In the genomic region with DNA sequence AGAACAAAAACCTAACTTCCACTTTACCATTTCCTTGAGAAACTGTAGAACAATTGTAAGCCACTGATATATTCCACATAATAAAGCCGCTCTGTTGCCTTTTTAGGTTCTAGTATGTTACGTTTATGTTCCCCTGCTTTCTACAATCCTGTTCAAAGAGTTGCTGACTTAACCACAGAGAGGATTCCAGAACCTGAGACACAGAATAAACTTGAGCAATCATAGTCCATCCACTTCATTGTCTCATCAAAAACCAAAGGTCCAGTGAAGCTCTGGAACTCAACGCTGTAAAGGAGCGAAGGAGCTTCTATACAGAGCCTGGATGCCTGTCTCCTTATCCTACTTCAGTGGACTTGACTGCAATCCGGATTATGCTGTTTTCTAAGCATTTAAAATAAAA, we compare ENCODE assay signal across 21 cellular contexts. TPM values are rescaled to one million over a fixed set of nuclear protein-coding genes. Genes with fewer than 3 reads are reported as not detected.
DNase-seq lines count a peak whose midpoint lies in the region; ATAC-seq, FAIRE-seq and TF ChIP-seq lines count a peak whose summit lies in the region.
"Had no signal": no experiment of that assay in that cellular context is flagged by ENCODE, and none has a peak within 500 bp of the region (broad histone marks: within the 10 kb centered on the region; RNA-seq: fewer than 3 reads in every experiment).

No MANE protein-coding gene starts in this region.

- H3K27me3 ChIP-seq in IMR-90 (ENCODE audit: control insufficient read depth, insufficient read depth, low read length) (no peaks in the 10 kb centered on the region), breast epithelium (no peaks in the 10 kb centered on the region), keratinocyte (ENCODE audit: control insufficient read depth, extremely low read depth, insufficient read depth, low read length) (no peaks in the 10 kb centered on the region), skeletal muscle tissue (ENCODE audit: control insufficient read depth in 3 of 3, insufficient read depth in 3 of 3, low read length in 3 of 3) (no peaks in the 10 kb centered on the region)
- H3K27me3 ChIP-seq: heart left ventricle, pancreas had no signal

- H2AFZ ChIP-seq in IMR-90 (replicated peaks; ENCODE audit: low read length, poor library complexity) = no peak overlapping the region
- H2AFZ ChIP-seq in keratinocyte (ENCODE audit: control insufficient read depth, low read length) = no peak overlapping the region

- peak overlapping the region; percentile 66 to 71 for H4K8ac ChIP-seq in IMR-90 (ENCODE audit: low read depth in 2 of 2, low read length in 2 of 2)

- peaks cover 9% of the 10 kb centered on the region for H3K27me3 Mint-ChIP-seq in stimulated activated memory B cell treated with anti-CD40 and anti-IgM and Interleukin-4, amounts not matched to agents 10 μg/mL and 1 μg/mL and 100 μg/mL, for 72 hours
- peaks cover 29 to 41% of the 10 kb centered on the region in 2 donors for H3K27me3 Mint-ChIP-seq in T-cell
- H3K27me3 Mint-ChIP-seq in activated naive CD8-positive, alpha-beta T cell treated with anti-CD3 and anti-CD28 coated beads for 36 hours = peaks cover 41% of the 10 kb centered on the region

- in situ Hi-C loops in IMR-90 (cut with MboI; ENCODE audit: low sequenced_read_pairs) = loop anchor here (25.0 kb wide), 1 partner anchor 431 kb away; no protein-coding TSS in a partner anchor

- peak overlapping the region; percentile 57 for H3K23ac ChIP-seq in IMR-90 (ENCODE audit: low read depth, low read length)

- H3K14ac ChIP-seq in IMR-90 (replicated peaks; ENCODE audit: low read depth, low read length) = peak overlapping the region; percentile 10

- H3K36me3 Mint-ChIP-seq in stimulated activated memory B cell treated with anti-CD40 and anti-IgM and Interleukin-4, amounts not matched to agents 10 μg/mL and 1 μg/mL and 100 μg/mL, for 72 hours = no peaks in the 10 kb centered on the region
- H3K36me3 Mint-ChIP-seq in T-cell = no peaks in the 10 kb centered on the region
- H3K36me3 Mint-ChIP-seq in activated naive CD8-positive, alpha-beta T cell treated with anti-CD3 and anti-CD28 coated beads for 36 hours = no peaks in the 10 kb centered on the region
- H3K36me3 Mint-ChIP-seq: activated naive CD8-positive, alpha-beta T cell had no signal

- H3K4me2 ChIP-seq in IMR-90 (ENCODE audit: low read depth, low read length) (peak overlapping the region; percentile 57; the same call in 1 of the 2 replicates), keratinocyte (ENCODE audit: control insufficient read depth, extremely low read depth, insufficient read depth, low read depth, low read length) (peak overlapping the region; percentile 72)

- TF ChIP-seq POLR2A in IMR-90 (IDR thresholded peaks at IDR 0.05; ENCODE audit: low read depth, low read length) (no peak), breast epithelium (IDR thresholded peaks at IDR 0.05) (no peak)

- intact Hi-C loops in IMR-90 (cut with micrococcal nuclease) (no loop called here), breast epithelium (cut with DNase I; ENCODE audit: low total_unique reads) (no loop called here)

- no CpG with 5 or more reads among the region's 5 CpGs for WGBS in IMR-90 (ENCODE audit: extremely low coverage in 2 of 2, insufficient read length in 1 of 2), 2 experiments

- H3K36me3 ChIP-seq in IMR-90 (ENCODE audit: control insufficient read depth, insufficient read depth, low read length) (peaks cover 11% of the 10 kb centered on the region; the same call in 1 of the 2 replicates), breast epithelium (no peaks in the 10 kb centered on the region), keratinocyte (ENCODE audit: control insufficient read depth in 2 of 2, extremely low read depth in 1 of 2, insufficient read depth in 2 of 2, low read length in 2 of 2) (peaks cover 0 to 2% of the 10 kb centered on the region in 2 experiments), skeletal muscle tissue (ENCODE audit: control insufficient read depth in 3 of 3, insufficient read depth in 3 of 3, low read length in 3 of 3) (no peaks in the 10 kb centered on the region)
- H3K36me3 ChIP-seq: heart left ventricle, pancreas had no signal

- no peak overlapping the region for H3K27ac Mint-ChIP-seq in stimulated activated memory B cell treated with anti-CD40 and anti-IgM and Interleukin-4, amounts not matched to agents 10 μg/mL and 1 μg/mL and 100 μg/mL, for 72 hours
- no peak overlapping the region for H3K27ac Mint-ChIP-seq in T-cell
- no peak overlapping the region for H3K27ac Mint-ChIP-seq in activated naive CD8-positive, alpha-beta T cell treated with anti-CD3 and anti-CD28 coated beads for 36 hours
- H3K27ac Mint-ChIP-seq: activated CD4-positive, alpha-beta T cell treated with anti-CD3 and anti-CD28 coated beads, Interleukin-2, amount 10 ng/mL, durations not matched to agents 24 days and 14 days; activated naive CD8-positive, alpha-beta T cell; B cell; stimulated activated naive CD8-positive, alpha-beta T cell treated with anti-CD3 and anti-CD28 coated beads, Interleukin-15, Interleukin-2, amounts not matched to agents 100 ng/mL and 50 ng/mL, for 24 hours had no signal

- peak overlapping the region; percentile 57 for H2BK120ac ChIP-seq in IMR-90 (ENCODE audit: low read depth, low read length)

- CTCF ChIA-PET in IMR-90 (lab: Yijun Ruan, JAX) = no interaction called here
- CTCF ChIA-PET in T-cell (lab: Charles Lee) = no interaction called here

- H4K20me1 ChIP-seq in IMR-90 (ENCODE audit: insufficient read depth, low read length) (peaks cover 3% of the 10 kb centered on the region; the same call in 1 of the 2 replicates), keratinocyte (ENCODE audit: control insufficient read depth, extremely low read depth, insufficient read depth, low read length) (no peaks in the 10 kb centered on the region)

- no peak overlapping the region for H3K4me3 Mint-ChIP-seq in stimulated activated memory B cell treated with anti-CD40 and anti-IgM and Interleukin-4, amounts not matched to agents 10 μg/mL and 1 μg/mL and 100 μg/mL, for 72 hours
- no peak overlapping the region for H3K4me3 Mint-ChIP-seq in T-cell
- H3K4me3 Mint-ChIP-seq in activated naive CD8-positive, alpha-beta T cell treated with anti-CD3 and anti-CD28 coated beads for 36 hours = no peak overlapping the region
- H3K4me3 Mint-ChIP-seq: activated CD4-positive, alpha-beta T cell treated with anti-CD3 and anti-CD28 coated beads, Interleukin-2, amount 10 ng/mL, durations not matched to agents 24 days and 14 days; activated naive CD8-positive, alpha-beta T cell; B cell; stimulated activated naive CD8-positive, alpha-beta T cell treated with anti-CD3 and anti-CD28 coated beads, Interleukin-15, Interleukin-2, amounts not matched to agents 100 ng/mL and 50 ng/mL, for 24 hours had no signal

- H3K4me3 ChIP-seq in IMR-90 (ENCODE audit: insufficient read depth, low read depth, low read length) (no peak overlapping the region), breast epithelium (no peak overlapping the region), keratinocyte (ENCODE audit: control insufficient read depth in 2 of 3, extremely low read depth in 1 of 3, insufficient read depth in 2 of 3, low read depth in 1 of 3, low read length in 3 of 3) (peak overlapping the region in 2 of 3 experiments; percentile 17 to 22), skeletal muscle tissue (ENCODE audit: low read length in 3 of 3) (no peak overlapping the region)
- H3K4me3 ChIP-seq: heart left ventricle, pancreas had no signal

- H2BK5ac ChIP-seq in IMR-90 (ENCODE audit: low read depth, low read length, poor library complexity, severe bottlenecking) = peak overlapping the region; percentile 90

- H3K4me1 Mint-ChIP-seq in stimulated activated memory B cell treated with anti-CD40 and anti-IgM and Interleukin-4, amounts not matched to agents 10 μg/mL and 1 μg/mL and 100 μg/mL, for 72 hours = peaks cover 9% of the 10 kb centered on the region
- H3K4me1 Mint-ChIP-seq in T-cell = peaks cover 11 to 13% (median 12%) of the 10 kb centered on the region in 3 donors
- peaks cover 9% of the 10 kb centered on the region for H3K4me1 Mint-ChIP-seq in activated naive CD8-positive, alpha-beta T cell treated with anti-CD3 and anti-CD28 coated beads for 36 hours

- H4K5ac ChIP-seq in IMR-90 (ENCODE audit: low read depth, low read length) = peak overlapping the region; percentile 49; the same call in 1 of the 2 replicates

- POLR2A ChIA-PET in IMR-90 (lab: Charles Lee; ENCODE audit: unreplicated experiment) (no interaction called here), T-cell (lab: Charles Lee) (no interaction called here)

- no peak for TF ChIP-seq RAD21 in IMR-90 (IDR thresholded peaks at IDR 0.05; ENCODE audit: low read length)

- H3K9ac ChIP-seq in IMR-90 (ENCODE audit: low read depth, low read length) (no peak overlapping the region), keratinocyte (ENCODE audit: control insufficient read depth, extremely low read depth, insufficient read depth, low read length) (peak overlapping the region; percentile 61), skeletal muscle tissue (ENCODE audit: low read depth in 1 of 3, low read length in 3 of 3) (no peak overlapping the region)

- BruUV-seq in IMR-90 (replicated peaks; lab: Mats Ljungman, UMichigan) = no TSS peak

- peak overlapping the region; percentile 66 for H3K27ac ChIP-seq in IMR-90 (ENCODE audit: insufficient read depth, low read length)
- peak overlapping the region; percentile 84 to 89 for H3K27ac ChIP-seq in breast epithelium
- peak overlapping the region; percentile 98 for H3K27ac ChIP-seq in keratinocyte (ENCODE audit: control insufficient read depth, insufficient read depth, low read length)
- peak overlapping the region; percentile 66 for H3K27ac ChIP-seq in skeletal muscle tissue (ENCODE audit: low read depth, low read length)

- ATAC-seq in IMR-90 (ENCODE audit: low read depth) = no peak
- no peak for ATAC-seq in GM19023 (IDR thresholded peaks at IDR 0.05; ENCODE audit: unreplicated experiment)
- no peak for ATAC-seq in stimulated activated memory B cell treated with anti-CD40 and anti-IgM and Interleukin-4, amounts not matched to agents 10 μg/mL and 1 μg/mL and 100 μg/mL, for 72 hours
- no peak for ATAC-seq in T-cell (replicated peaks in 1 of 4)
- ATAC-seq: heart left ventricle, pancreas had no signal

- peak overlapping the region; percentile 85 for H4K91ac ChIP-seq in IMR-90 (ENCODE audit: insufficient read depth, low read depth, low read length)

- H3K79me1 ChIP-seq in IMR-90 (ENCODE audit: low read depth in 1 of 2, low read length in 2 of 2) = peaks cover 5 to 48% of the 10 kb centered on the region in 2 experiments; a peak in 3 of 4 replicates

- H2BK15ac ChIP-seq in IMR-90 (ENCODE audit: low read depth, low read length) = peak overlapping the region; percentile 84; the same call in 2 of the 3 replicates

- peak; percentile 50 for DNase-seq in IMR-90
- no peak for DNase-seq in breast epithelium (ENCODE audit: low spot score in 2 of 2)
- DNase-seq in keratinocyte (ENCODE audit: low read depth, low spot score) = no peak
- DNase-seq in T-cell = no peak
- DNase-seq in activated naive CD8-positive, alpha-beta T cell treated with anti-CD3 and anti-CD28 coated beads for 36 hours = no peak
- DNase-seq: activated CD4-positive, alpha-beta T cell treated with anti-CD3 and anti-CD28 coated beads, Interleukin-2, amount 10 ng/mL, durations not matched to agents 24 days and 14 days; activated T-cell treated with anti-CD3 and anti-CD28 coated beads, Interleukin-2, amount 50 U/mL, for 1 hour; heart left ventricle; Kasumi-1; kidney; NCI-H1417 treated with DMSO at 0.1 percent for 48 hours; NCI-H2227 treated with DMSO at 0.1 percent for 48 hours; pancreas; SHP77 treated with DMSO at 0.1 percent for 48 hours; stimulated activated CD4-positive, alpha-beta T cell treated with anti-CD3 and anti-CD28 coated beads, Interleukin-12 subunit alpha, Interleukin-12 subunit beta, amount 100 ng/mL, for 4 hours had no signal

- no peak overlapping the region for H3K56ac ChIP-seq in IMR-90 (ENCODE audit: extremely low read depth, insufficient read depth, low read length)

- dilution Hi-C loops in IMR-90 (cut with HindIII; ENCODE audit: low sequenced_read_pairs, unreplicated experiment) = no loop called here
- dilution Hi-C loops in keratinocyte (cut with MboI; ENCODE audit: extremely low pct_ligation_motif_present, low sequenced_read_pairs) = no loop called here

- H3K9me1 ChIP-seq in IMR-90 (ENCODE audit: insufficient read depth, low read length) = peaks cover 3% of the 10 kb centered on the region; the same call in 1 of the 2 replicates
- H3K9me1 ChIP-seq in keratinocyte (ENCODE audit: control insufficient read depth, extremely low read depth, insufficient read depth, low read length) = no peaks in the 10 kb centered on the region

- TF ChIP-seq CTCF in IMR-90 (conservative IDR thresholded peaks at IDR 0.05; ENCODE audit: low read depth, low read length) = no peak
- TF ChIP-seq CTCF in breast epithelium (IDR thresholded peaks at IDR 0.05) = no peak
- TF ChIP-seq CTCF in keratinocyte (optimal IDR thresholded peaks at IDR 0.05 in 1 of 3, IDR thresholded peaks at IDR 0.05 in 1 of 3, conservative IDR thresholded peaks at IDR 0.05 in 1 of 3; ENCODE audit: extremely low read depth in 1 of 3, insufficient read depth in 2 of 3, low read length in 3 of 3) = no peak

- FAIRE-seq in keratinocyte (lab: Jason Lieb, UNC) = peak; percentile 17
- FAIRE-seq: kidney had no signal

- H2BK20ac ChIP-seq in IMR-90 (ENCODE audit: low read depth, low read length) = peak overlapping the region; percentile 23

- H3K4ac ChIP-seq in IMR-90 (ENCODE audit: low read depth, low read length) = peak overlapping the region; percentile 74

- peak overlapping the region; percentile 73; the same call in 1 of the 2 replicates for H3K18ac ChIP-seq in IMR-90 (ENCODE audit: low read depth, low read length)

- peaks cover 65% of the 10 kb centered on the region for H3K79me2 ChIP-seq in keratinocyte (ENCODE audit: control insufficient read depth, insufficient read depth, low read length)

- H2AK9ac ChIP-seq in IMR-90 (replicated peaks; ENCODE audit: low read depth, low read length, poor library complexity) = no peak overlapping the region

- no peaks in the 10 kb centered on the region for H3K9me3 Mint-ChIP-seq in stimulated activated memory B cell treated with anti-CD40 and anti-IgM and Interleukin-4, amounts not matched to agents 10 μg/mL and 1 μg/mL and 100 μg/mL, for 72 hours
- H3K9me3 Mint-ChIP-seq in T-cell = no peaks in the 10 kb centered on the region
- H3K9me3 Mint-ChIP-seq in activated naive CD8-positive, alpha-beta T cell treated with anti-CD3 and anti-CD28 coated beads for 36 hours = no peaks in the 10 kb centered on the region
- H3K9me3 Mint-ChIP-seq: activated CD4-positive, alpha-beta T cell treated with anti-CD3 and anti-CD28 coated beads, Interleukin-2, amount 10 ng/mL, durations not matched to agents 24 days and 14 days; stimulated activated naive CD8-positive, alpha-beta T cell treated with anti-CD3 and anti-CD28 coated beads, Interleukin-15, Interleukin-2, amounts not matched to agents 100 ng/mL and 50 ng/mL, for 24 hours had no signal

- 0 out of 2 replicates have a peak overlapping the region, but pooled peaks have one; percentile 54 for H2AK5ac ChIP-seq in IMR-90 (ENCODE audit: low read depth, low read length)

- H3K9me3 ChIP-seq in IMR-90 (ENCODE audit: control insufficient read depth, insufficient read depth, low read length) (no peaks in the 10 kb centered on the region), breast epithelium (no peaks in the 10 kb centered on the region), keratinocyte (ENCODE audit: control insufficient read depth, low read depth, low read length) (no peaks in the 10 kb centered on the region), skeletal muscle tissue (ENCODE audit: control insufficient read depth in 3 of 3, low read length in 3 of 3) (no peaks in the 10 kb centered on the region)
- H3K9me3 ChIP-seq: heart left ventricle, pancreas had no signal

- peaks cover 13% of the 10 kb centered on the region for H3K4me1 ChIP-seq in IMR-90 (ENCODE audit: control insufficient read depth, insufficient read depth, low read length)
- H3K4me1 ChIP-seq in breast epithelium = peaks cover 3 to 18% of the 10 kb centered on the region in 2 donors
- peaks cover 54% of the 10 kb centered on the region for H3K4me1 ChIP-seq in keratinocyte (ENCODE audit: control insufficient read depth, extremely low read depth, insufficient read depth, low read length)
- H3K4me1 ChIP-seq in skeletal muscle tissue (ENCODE audit: control insufficient read depth in 3 of 3, insufficient read depth in 3 of 3, low read length in 3 of 3) = peaks cover 23 to 45% (median 39%) of the 10 kb centered on the region in 3 donors

RNA-seq across cellular contexts. Expression of gene STARD13, which starts 4.6 kb away (rescaled TPM):
- total RNA-seq in IMR-90 (2012; rRNA removed) (46.6 and 46.9 TPM in 2 replicates), breast epithelium (10 to 100 TPM; 42.4 to 62.3 (median 58.7) TPM), skeletal muscle tissue (30.3 TPM), T-cell (under 1 TPM in 3 of 5 donors, not detected in 2; 0.39 to 0.53 (median 0.44) TPM)
- polyA plus RNA-seq in IMR-90 (2012; rRNA removed) (23.6 and 27.0 TPM in 2 replicates), keratinocyte (7.9 to 11.9 TPM (median 8.1 TPM) in 3 replicates)
- polyA plus RNA-seq in IMR-90 (2012; cell fraction: cytosol; rRNA removed) = 11.8 and 14.7 TPM in 2 replicates
- 43.0 and 67.3 TPM in 2 replicates for polyA plus RNA-seq in IMR-90 (2012; cell fraction: nucleus; rRNA removed; ENCODE audit: low replicate concordance)
- 6.5 TPM for polyA plus RNA-seq in keratinocyte (2011; ENCODE audit: low read depth)
- polyA plus RNA-seq in keratinocyte (2011; cell fraction: cytosol; rRNA removed) = 4.4 and 6.3 TPM in 2 replicates
- polyA plus RNA-seq in keratinocyte (2011; cell fraction: nucleus; rRNA removed) = 20.6 and 22.2 TPM in 2 replicates
- 4.0 and 8.4 TPM in 2 replicates for polyA plus RNA-seq in keratinocyte (2012; ENCODE audit: low replicate concordance)
- 18.5 to 45.9 TPM (median 34.2 TPM) in 3 replicates for polyA minus RNA-seq in keratinocyte
- polyA minus RNA-seq in keratinocyte (2011; cell fraction: cytosol; rRNA and poly(A)+ RNA removed) = 5.2 TPM
- polyA minus RNA-seq in keratinocyte (2011; cell fraction: nucleus; rRNA and poly(A)+ RNA removed) = 69.0 and 118 TPM in 2 replicates
- total RNA-seq in activated naive CD8-positive, alpha-beta T cell treated with anti-CD3 and anti-CD28 coated beads for 36 hours = under 1 TPM in 1 of 2 experiments, not detected in 1; 0.23 TPM

Comparison
In these comparisons a context has a peak if more than half of its experiments do, and no peak if none do; other contexts are left out.
1. H3K4me3 ChIP-seq: peak in keratinocyte (2 of 3); none in IMR-90 (single experiment), breast epithelium (0 of 3) and skeletal muscle tissue (0 of 3).
2. RNA of gene STARD13, which starts 4.6 kb away (total RNA-seq): 42.4 to 62.3 TPM in breast epithelium, 46.6 to 46.9 TPM in IMR-90 and 30.3 TPM in skeletal muscle tissue (single experiment); 0.39 to 0.53 TPM in T-cell and 0.23 TPM in activated naive CD8-positive, alpha-beta T cell treated with anti-CD3 and anti-CD28 coated beads for 36 hours; every median in the first group is over 10 times any median in the second.
3. Peak in every context shown above with its lines, with median percentiles within 50 percentile points of each other: H3K27ac ChIP-seq.